23 cellular contexts compared by ENCODE assay signal in the genomic region with DNA sequence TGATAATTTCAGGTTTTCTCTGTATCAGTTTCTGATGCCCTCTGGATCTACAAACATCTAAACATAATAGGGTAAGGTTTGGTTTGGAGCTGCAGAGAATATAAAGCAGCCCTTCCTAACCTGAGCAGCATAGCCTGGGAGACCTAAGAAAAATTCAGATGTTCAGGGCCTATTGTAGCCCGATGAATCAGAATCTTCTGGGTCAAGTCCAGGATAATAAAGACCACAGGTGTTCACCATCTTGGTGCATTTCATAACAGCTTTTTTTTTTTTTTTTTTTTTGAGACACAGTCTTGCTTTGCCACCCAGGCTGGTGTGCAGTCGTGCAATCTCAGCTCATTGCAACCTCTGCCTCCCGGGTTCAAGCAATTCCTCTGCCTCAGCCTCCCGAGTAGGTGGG.
"Had no signal": no experiment of that assay in that cellular context is flagged by ENCODE, and none has a peak within 500 bp of the region (broad histone marks: within the 10 kb centered on the region; RNA-seq: fewer than 3 reads in every experiment).

No MANE protein-coding gene starts in this region.

- H3K27ac ChIP-seq: body of pancreas, cardiac muscle cell, epithelial cell of prostate, prostate gland, spleen had no signal

- DNase-seq: activated CD4-positive, alpha-beta T cell treated with anti-CD3 and anti-CD28 coated beads for 4 hours; activated CD4-positive, alpha-beta T cell treated with anti-CD3 and anti-CD28 coated beads, Interleukin-2, amount 50 U/mL, for 48 hours; activated CD4-positive, CD25-positive, alpha-beta regulatory T cell; activated CD8-positive, alpha-beta memory T cell treated with anti-CD3 and anti-CD28 coated beads, Interleukin-2, amount 50 U/mL, for 48 hours; activated naive CD4-positive, alpha-beta T cell treated with Interleukin-2 at 50 U/mL for 16 hours; activated naive CD8-positive, alpha-beta T cell treated with anti-CD3 and anti-CD28 coated beads for 36 hours; activated T-cell treated with anti-CD3 and anti-CD28 coated beads, Interleukin-2, amount 50 U/mL, for 4 hours; body of pancreas; foreskin melanocyte; hypothalamus; left ventricle myocardium superior; mammary epithelial cell; midbrain; natural killer cell; spleen; stimulated activated CD4-positive, alpha-beta T cell treated with anti-CD3 and anti-CD28 coated beads, Interleukin-4, amount 100 ng/mL, for 24 hours; substantia nigra; T-helper 17 cell; tibial artery had no signal

- H3K4me3 Mint-ChIP-seq: activated naive CD8-positive, alpha-beta T cell treated with anti-CD3 and anti-CD28 coated beads for 36 hours; activated T-cell treated with anti-CD3 and anti-CD28 coated beads, Interleukin-2, amount 50 U/mL, for 4 hours; natural killer cell; stimulated activated naive CD8-positive, alpha-beta T cell treated with anti-CD3 and anti-CD28 coated beads, Interleukin-15, Interleukin-2, amounts not matched to agents 100 ng/mL and 50 ng/mL, for 24 hours; T-helper 17 cell had no signal

- H3K4me3 ChIP-seq: body of pancreas, cardiac muscle cell, prostate gland, spleen, tibial artery had no signal

- H3K36me3 ChIP-seq: cardiac muscle cell, prostate gland, spleen, tibial artery had no signal

- H3K36me3 Mint-ChIP-seq: natural killer cell had no signal

- H3K9me3 Mint-ChIP-seq: activated T-cell treated with anti-CD3 and anti-CD28 coated beads, Interleukin-2, amount 50 U/mL, for 4 hours; natural killer cell; stimulated activated naive CD8-positive, alpha-beta T cell treated with anti-CD3 and anti-CD28 coated beads, Interleukin-15, Interleukin-2, amounts not matched to agents 100 ng/mL and 50 ng/mL, for 24 hours had no signal

- H3K27me3 Mint-ChIP-seq: activated naive CD8-positive, alpha-beta T cell treated with anti-CD3 and anti-CD28 coated beads for 36 hours; stimulated activated naive CD8-positive, alpha-beta T cell treated with anti-CD3 and anti-CD28 coated beads, Interleukin-15, Interleukin-2, amounts not matched to agents 100 ng/mL and 50 ng/mL, for 24 hours; T-helper 17 cell had no signal

- H3K27ac Mint-ChIP-seq: activated naive CD8-positive, alpha-beta T cell treated with anti-CD3 and anti-CD28 coated beads for 36 hours; natural killer cell; stimulated activated naive CD8-positive, alpha-beta T cell treated with anti-CD3 and anti-CD28 coated beads, Interleukin-15, Interleukin-2, amounts not matched to agents 100 ng/mL and 50 ng/mL, for 24 hours; T-helper 17 cell had no signal

- H3K27me3 ChIP-seq: body of pancreas, spleen, tibial artery had no signal

- H3K9me3 ChIP-seq: body of pancreas, prostate gland, spleen, tibial artery had no signal
